Comparison of ENCODE assay signal across 13 cellular contexts in the genomic region with DNA sequence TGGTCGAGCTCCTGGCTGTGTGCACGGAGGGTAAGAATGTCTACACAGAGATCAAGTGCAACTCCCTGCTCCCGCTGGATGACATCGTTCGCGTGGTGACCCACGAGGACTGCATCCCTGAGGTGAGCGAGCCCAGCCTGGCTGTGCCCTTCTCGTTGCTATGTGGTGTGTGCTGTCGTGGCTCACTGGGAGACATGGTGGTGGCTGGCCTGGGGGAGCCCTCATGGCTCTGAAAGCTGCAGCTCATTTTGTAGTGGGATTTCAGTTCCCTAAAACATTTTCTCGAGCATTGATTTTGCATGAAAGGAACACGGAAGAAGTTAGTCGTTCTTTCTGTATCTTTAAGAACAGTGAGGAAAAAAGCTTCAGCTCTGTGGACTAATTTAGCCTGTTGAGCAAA.
DNase-seq lines count a peak whose midpoint lies in the region; ATAC-seq and TF ChIP-seq lines count a peak whose summit lies in the region.
"Had no signal": no experiment of that assay in that cellular context is flagged by ENCODE, and none has a peak within 500 bp of the region (broad histone marks: within the 10 kb centered on the region; RNA-seq: fewer than 3 reads in every experiment).

No MANE protein-coding gene starts in this region.

- H3K27ac Mint-ChIP-seq in activated T-helper 1 cell treated with anti-CD3 and anti-CD28 coated beads, Interleukin-12 subunit alpha, Interleukin-12 subunit beta, Interleukin-2, Interleukin-4 antibody, amounts not matched to agents 30 ng/mL and 10 ng/mL and 1 ng/mL, durations not matched to agents 14 hours and 24 hours and 36 hours, result no peak overlapping the region

- ATAC-seq in GM19397 (IDR thresholded peaks at IDR 0.05; ENCODE audit: unreplicated experiment), result peak; percentile 88
- ATAC-seq in HG02763 (IDR thresholded peaks at IDR 0.05; ENCODE audit: unreplicated experiment), result peak; percentile 71
- peak; percentile 74 for ATAC-seq in HG03469 (IDR thresholded peaks at IDR 0.05; ENCODE audit: unreplicated experiment)
- ATAC-seq: A549, left cardiac atrium had no signal

- H3K36me3 Mint-ChIP-seq in activated T-helper 1 cell treated with anti-CD3 and anti-CD28 coated beads, Interleukin-12 subunit alpha, Interleukin-12 subunit beta, Interleukin-2, Interleukin-4 antibody, amounts not matched to agents 30 ng/mL and 10 ng/mL and 1 ng/mL, durations not matched to agents 14 hours and 24 hours and 36 hours (ENCODE audit: low read depth), result peaks cover 56% of the 10 kb centered on the region

- DNase-seq in GM10248 (ENCODE audit: extremely low spot score), result peak; percentile 68
- no peak for DNase-seq in NCI-H1417 treated with DMSO at 0.1 percent for 48 hours (lab: John Stamatoyannopoulos, UW)
- no peak for DNase-seq in activated T-helper 1 cell treated with anti-CD3 and anti-CD28 coated beads, Interleukin-12 subunit alpha, Interleukin-12 subunit beta, Interleukin-2, Interleukin-4 antibody, amounts not matched to agents 30 ng/mL and 10 ng/mL and 1 ng/mL, durations not matched to agents 14 hours and 24 hours and 36 hours (ENCODE audit: low spot score)
- DNase-seq in COR-L47 (lab: John Stamatoyannopoulos, UW), result no peak
- no peak for DNase-seq in dorsolateral prefrontal cortex
- DNase-seq: effector memory CD4-positive, alpha-beta T cell; left cardiac atrium; NCI-H2029 had no signal

- no peak for TF ChIP-seq CTCF in GM10248 (IDR thresholded peaks at IDR 0.05; ENCODE audit: control extremely low read depth, extremely low read depth, low read depth, missing control alignments)
- TF ChIP-seq CTCF in dorsolateral prefrontal cortex (IDR thresholded peaks at IDR 0.05 in 54 of 56, conservative IDR thresholded peaks at IDR 0.05 in 2 of 56; ENCODE audit: low read depth in 1 of 56, partially characterized antibody in 56 of 56), result no peak

- intact Hi-C loops in activated T-helper 1 cell treated with anti-CD3 and anti-CD28 coated beads, Interleukin-12 subunit alpha, Interleukin-12 subunit beta, Interleukin-2, Interleukin-4 antibody, amounts not matched to agents 30 ng/mL and 10 ng/mL and 1 ng/mL, durations not matched to agents 14 hours and 24 hours and 36 hours (cut with micrococcal nuclease), result no loop called here
- intact Hi-C loops in dorsolateral prefrontal cortex (cut with DNase I), result no loop called here

- peaks cover 3% of the 10 kb centered on the region for H3K9me3 Mint-ChIP-seq in activated T-helper 1 cell treated with anti-CD3 and anti-CD28 coated beads, Interleukin-12 subunit alpha, Interleukin-12 subunit beta, Interleukin-2, Interleukin-4 antibody, amounts not matched to agents 30 ng/mL and 10 ng/mL and 1 ng/mL, durations not matched to agents 14 hours and 24 hours and 36 hours

- H3K4me3 ChIP-seq in dorsolateral prefrontal cortex, result no peak overlapping the region
- H3K4me3 ChIP-seq: A549 had no signal

- H3K4me1 Mint-ChIP-seq in activated T-helper 1 cell treated with anti-CD3 and anti-CD28 coated beads, Interleukin-12 subunit alpha, Interleukin-12 subunit beta, Interleukin-2, Interleukin-4 antibody, amounts not matched to agents 30 ng/mL and 10 ng/mL and 1 ng/mL, durations not matched to agents 14 hours and 24 hours and 36 hours (ENCODE audit: low read depth), result peaks cover 9% of the 10 kb centered on the region
- H3K4me1 Mint-ChIP-seq: neural crest cell had no signal

- POLR2A ChIA-PET in GM10248 (lab: Yijun Ruan, JAX), result no interaction called here

- no peak overlapping the region for H3K27ac ChIP-seq in dorsolateral prefrontal cortex
- H3K27ac ChIP-seq: A549 had no signal

- no peak overlapping the region for H3K4me3 Mint-ChIP-seq in activated T-helper 1 cell treated with anti-CD3 and anti-CD28 coated beads, Interleukin-12 subunit alpha, Interleukin-12 subunit beta, Interleukin-2, Interleukin-4 antibody, amounts not matched to agents 30 ng/mL and 10 ng/mL and 1 ng/mL, durations not matched to agents 14 hours and 24 hours and 36 hours
- H3K4me3 Mint-ChIP-seq: neural crest cell had no signal

- H3K27me3 ChIP-seq in dorsolateral prefrontal cortex, result no peaks in the 10 kb centered on the region

- CTCF ChIA-PET in GM10248 (lab: Yijun Ruan, JAX), result interaction anchor here (1.2 to 5.3 kb wide), 5 partner anchors 18 to 364 kb away, joined by 3 to 31 read pairs (median 4); no protein-coding TSS in a partner anchor

- H3K27me3 Mint-ChIP-seq in activated T-helper 1 cell treated with anti-CD3 and anti-CD28 coated beads, Interleukin-12 subunit alpha, Interleukin-12 subunit beta, Interleukin-2, Interleukin-4 antibody, amounts not matched to agents 30 ng/mL and 10 ng/mL and 1 ng/mL, durations not matched to agents 14 hours and 24 hours and 36 hours (ENCODE audit: insufficient read depth), result no peaks in the 10 kb centered on the region
